Comparison of ENCODE assay signal across 1 cellular context in the genomic region with DNA sequence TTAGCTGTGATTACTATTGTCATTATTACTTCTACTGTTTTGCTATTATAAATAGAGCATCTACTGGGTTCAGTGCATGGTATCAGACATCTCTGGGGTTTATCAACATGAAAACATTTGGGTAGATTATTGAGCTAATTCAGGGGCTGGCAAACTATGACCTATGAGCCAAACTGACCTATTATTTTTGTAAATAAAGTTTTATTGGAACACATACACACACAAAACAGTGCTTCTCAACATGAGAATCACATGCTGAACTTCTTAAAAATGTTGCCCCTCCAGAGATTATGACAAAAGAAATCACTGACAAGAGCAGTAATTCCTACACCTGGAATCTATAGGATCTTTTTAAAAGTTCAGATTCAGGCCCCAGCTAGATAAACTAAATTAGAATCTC.
A peak's percentile ranks its signal among the peaks of the same experiment; 100 is the strongest.
TF ChIP-seq lines count a peak whose summit lies in the region.

No MANE protein-coding gene starts in this region.

TF ChIP-seq in K562, 482 proteins besides CTCF, POLR2A, EP300 and RAD21:
- TF ChIP-seq ZHX1 (conservative IDR thresholded peaks at IDR 0.05; ENCODE audit: low read length), result no peak
- TF ChIP-seq, protein P1, sequence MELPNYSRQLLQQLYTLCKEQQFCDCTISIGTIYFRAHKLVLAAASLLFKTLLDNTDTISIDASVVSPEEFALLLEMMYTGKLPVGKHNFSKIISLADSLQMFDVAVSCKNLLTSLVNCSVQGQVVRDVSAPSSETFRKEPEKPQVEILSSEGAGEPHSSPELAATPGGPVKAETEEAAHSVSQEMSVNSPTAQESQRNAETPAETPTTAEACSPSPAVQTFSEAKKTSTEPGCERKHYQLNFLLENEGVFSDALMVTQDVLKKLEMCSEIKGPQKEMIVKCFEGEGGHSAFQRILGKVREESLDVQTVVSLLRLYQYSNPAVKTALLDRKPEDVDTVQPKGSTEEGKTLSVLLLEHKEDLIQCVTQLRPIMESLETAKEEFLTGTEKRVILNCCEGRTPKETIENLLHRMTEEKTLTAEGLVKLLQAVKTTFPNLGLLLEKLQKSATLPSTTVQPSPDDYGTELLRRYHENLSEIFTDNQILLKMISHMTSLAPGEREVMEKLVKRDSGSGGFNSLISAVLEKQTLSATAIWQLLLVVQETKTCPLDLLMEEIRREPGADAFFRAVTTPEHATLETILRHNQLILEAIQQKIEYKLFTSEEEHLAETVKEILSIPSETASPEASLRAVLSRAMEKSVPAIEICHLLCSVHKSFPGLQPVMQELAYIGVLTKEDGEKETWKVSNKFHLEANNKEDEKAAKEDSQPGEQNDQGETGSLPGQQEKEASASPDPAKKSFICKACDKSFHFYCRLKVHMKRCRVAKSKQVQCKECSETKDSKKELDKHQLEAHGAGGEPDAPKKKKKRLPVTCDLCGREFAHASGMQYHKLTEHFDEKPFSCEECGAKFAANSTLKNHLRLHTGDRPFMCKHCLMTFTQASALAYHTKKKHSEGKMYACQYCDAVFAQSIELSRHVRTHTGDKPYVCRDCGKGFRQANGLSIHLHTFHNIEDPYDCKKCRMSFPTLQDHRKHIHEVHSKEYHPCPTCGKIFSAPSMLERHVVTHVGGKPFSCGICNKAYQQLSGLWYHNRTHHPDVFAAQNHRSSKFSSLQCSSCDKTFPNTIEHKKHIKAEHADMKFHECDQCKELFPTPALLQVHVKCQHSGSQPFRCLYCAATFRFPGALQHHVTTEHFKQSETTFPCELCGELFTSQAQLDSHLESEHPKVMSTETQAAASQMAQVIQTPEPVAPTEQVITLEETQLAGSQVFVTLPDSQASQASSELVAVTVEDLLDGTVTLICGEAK (IDR thresholded peaks at IDR 0.05), result peak; percentile 88
- TF ChIP-seq, protein P1 (CRISPR knock-in tag; IDR thresholded peaks at IDR 0.05), result no peak
